20 cellular contexts compared by ENCODE assay signal in genomic region chr6:163986313-163986712, GRCh38.
A peak's percentile ranks its signal among the peaks of the same experiment; 100 is the strongest.
DNase-seq lines count a peak whose midpoint lies in the region; ATAC-seq and TF ChIP-seq lines count a peak whose summit lies in the region.
"Had no signal": no experiment of that assay in that cellular context is flagged by ENCODE, and none has a peak within 500 bp of the region (broad histone marks: within the 10 kb centered on the region; RNA-seq: fewer than 3 reads in every experiment).

No MANE protein-coding gene starts in this region.

- no peaks in the 10 kb centered on the region for H3K9me3 ChIP-seq in Caco-2
- H3K9me3 ChIP-seq in SJCRH30 (replicated peaks) = 0 out of 2 replicates have a peak, but pooled peaks cover 3% of the 10 kb centered on the region
- H3K9me3 ChIP-seq in mesenchymal stem cell (ENCODE audit: control insufficient read depth, low read length) = no peaks in the 10 kb centered on the region
- no peaks in the 10 kb centered on the region for H3K9me3 ChIP-seq in CD4-positive, alpha-beta T cell (ENCODE audit: control insufficient read depth, low read length)
- H3K9me3 ChIP-seq in breast epithelium = no peaks in the 10 kb centered on the region
- H3K9me3 ChIP-seq: psoas muscle, transverse colon had no signal

- H2AK5ac ChIP-seq in mesenchymal stem cell (ENCODE audit: low read length, severe bottlenecking) = no peak overlapping the region

- H3K36me3 ChIP-seq in Caco-2 (ENCODE audit: control insufficient read depth, insufficient read depth, low read length) = no peaks in the 10 kb centered on the region
- H3K36me3 ChIP-seq in SJCRH30 = no peaks in the 10 kb centered on the region
- no peaks in the 10 kb centered on the region for H3K36me3 ChIP-seq in mesenchymal stem cell (ENCODE audit: control insufficient read depth in 1 of 2, insufficient read depth in 2 of 2, low read depth in 1 of 2, low read length in 2 of 2)
- H3K36me3 ChIP-seq in breast epithelium = no peaks in the 10 kb centered on the region
- H3K36me3 ChIP-seq: transverse colon had no signal

- no peak overlapping the region for H3K23ac ChIP-seq in mesenchymal stem cell (ENCODE audit: low read length in 2 of 2)

- TF ChIP-seq POLR2A in breast epithelium (IDR thresholded peaks at IDR 0.05) = no peak

- no peak overlapping the region for H3K4me2 ChIP-seq in mesenchymal stem cell (ENCODE audit: low read length, poor library complexity, severe bottlenecking)

- H3K4me3 ChIP-seq in Caco-2 (ENCODE audit: low read depth, low read length) = no peak overlapping the region
- H3K4me3 ChIP-seq in SJCRH30 = no peak overlapping the region
- H3K4me3 ChIP-seq in fibroblast of pulmonary artery (replicated peaks; ENCODE audit: low read depth, low read length) = no peak overlapping the region
- H3K4me3 ChIP-seq in mesenchymal stem cell (ENCODE audit: insufficient read depth in 1 of 2, low read depth in 1 of 2, low read length in 2 of 2) = no peak overlapping the region
- H3K4me3 ChIP-seq in breast epithelium = no peak overlapping the region
- H3K4me3 ChIP-seq: psoas muscle, transverse colon had no signal

- no peak overlapping the region for H2AFZ ChIP-seq in mesenchymal stem cell (ENCODE audit: low read depth, low read length)

- H4K91ac ChIP-seq in mesenchymal stem cell (ENCODE audit: low read length) = peak overlapping the region; percentile 43

- no peak overlapping the region for H4K8ac ChIP-seq in mesenchymal stem cell (ENCODE audit: low read length)

- H2BK120ac ChIP-seq in mesenchymal stem cell (ENCODE audit: low read depth, low read length) = no peak overlapping the region

- H2BK15ac ChIP-seq in mesenchymal stem cell (ENCODE audit: low read depth, poor library complexity, severe bottlenecking) = no peak overlapping the region

- POLR2A ChIA-PET in Caco-2 (lab: Charles Lee) = no interaction called here
- POLR2A ChIA-PET in CD4-positive, alpha-beta T cell (lab: Charles Lee) = no interaction called here

- WGBS in mesenchymal stem cell = 57% methylated on average over 5 of the region's 5 CpGs

- H2BK5ac ChIP-seq in mesenchymal stem cell (ENCODE audit: low read depth, low read length, poor library complexity, severe bottlenecking) = no peak overlapping the region

- peaks cover 14% of the 10 kb centered on the region for H3K4me1 ChIP-seq in Caco-2
- H3K4me1 ChIP-seq in SJCRH30 = peaks cover 32% of the 10 kb centered on the region
- H3K4me1 ChIP-seq in mesenchymal stem cell (ENCODE audit: control insufficient read depth, insufficient read depth, low read depth, low read length) = peaks cover 9% of the 10 kb centered on the region
- no peaks in the 10 kb centered on the region for H3K4me1 ChIP-seq in breast epithelium
- H3K4me1 ChIP-seq: psoas muscle, transverse colon had no signal

- H3K27me3 ChIP-seq in Caco-2 (replicated peaks; ENCODE audit: control insufficient read depth, insufficient read depth, low read length) (no peaks in the 10 kb centered on the region), SJCRH30 (no peaks in the 10 kb centered on the region), mesenchymal stem cell (ENCODE audit: control insufficient read depth in 1 of 2, insufficient read depth in 1 of 2, low read length in 2 of 2) (no peaks in the 10 kb centered on the region), breast epithelium (no peaks in the 10 kb centered on the region)
- no peaks in the 10 kb centered on the region for H3K27me3 ChIP-seq in CD4-positive, alpha-beta T cell (ENCODE audit: control insufficient read depth, insufficient read depth, low read length)
- H3K27me3 ChIP-seq: transverse colon had no signal

- no peaks in the 10 kb centered on the region for H3K36me3 Mint-ChIP-seq in Caco-2 (ENCODE audit: insufficient read depth, unreplicated experiment)
- no peaks in the 10 kb centered on the region for H3K36me3 Mint-ChIP-seq in CD4-positive, alpha-beta T cell (ENCODE audit: low read depth)
- H3K36me3 Mint-ChIP-seq: activated naive CD8-positive, alpha-beta T cell; stimulated activated naive B cell treated with anti-CD40 and anti-IgM and Interleukin-4, amounts not matched to agents 10 μg/mL and 1 μg/mL and 100 μg/mL, for 72 hours had no signal

- no peak for TF ChIP-seq CTCF in Caco-2 (IDR thresholded peaks at IDR 0.05; ENCODE audit: insufficient read depth in 1 of 2, low read depth in 1 of 2, low read length in 1 of 2, severe bottlenecking in 1 of 2, unreplicated experiment in 1 of 2)
- no peak for TF ChIP-seq CTCF in fibroblast of pulmonary artery (IDR thresholded peaks at IDR 0.05; ENCODE audit: low read length, missing control alignments)
- TF ChIP-seq CTCF in CD4-positive, alpha-beta T cell (IDR thresholded peaks at IDR 0.05) = no peak
- no peak for TF ChIP-seq CTCF in breast epithelium (IDR thresholded peaks at IDR 0.05)

- H3K79me1 ChIP-seq in mesenchymal stem cell (replicated peaks; ENCODE audit: low read length, poor library complexity, severe bottlenecking) = no peaks in the 10 kb centered on the region

- no peaks in the 10 kb centered on the region for H3K27me3 Mint-ChIP-seq in Caco-2 (ENCODE audit: insufficient read depth, unreplicated experiment)
- H3K27me3 Mint-ChIP-seq in CD4-positive, alpha-beta T cell = peaks cover 11% of the 10 kb centered on the region

- H3K9ac ChIP-seq in mesenchymal stem cell (ENCODE audit: low read length) = no peak overlapping the region

- peak; percentile 26 to 67 for DNase-seq in Caco-2
- DNase-seq in SJCRH30 = peak in 1 of 2 experiments; percentile 32
- DNase-seq in fibroblast of pulmonary artery (ENCODE audit: low read depth) = peak; percentile 53
- DNase-seq in mesenchymal stem cell = peak; percentile 60
- no peak for DNase-seq in CD4-positive, alpha-beta T cell
- DNase-seq in breast epithelium (ENCODE audit: low spot score in 2 of 2) = no peak
- DNase-seq in NCI-H2081 (lab: John Stamatoyannopoulos, UW) = no peak
- DNase-seq: activated B cell treated with CpG ODN at 0.5 μM for 24 hours; activated CD8-positive, alpha-beta memory T cell treated with anti-CD3 and anti-CD28 coated beads for 24 hours; NCI-H226; psoas muscle; SHP77; stimulated activated CD4-positive, alpha-beta T cell treated with anti-CD3 and anti-CD28 coated beads, Interleukin-12 subunit alpha, Interleukin-12 subunit beta, amount 100 ng/mL, for 4 hours; stimulated activated naive B cell treated with anti-CD40 and anti-IgM and Interleukin-4, amounts not matched to agents 10 μg/mL and 1 μg/mL and 100 μg/mL, for 72 hours; T-helper 2 cell; transverse colon had no signal

- H3K4ac ChIP-seq in mesenchymal stem cell (ENCODE audit: low read depth in 1 of 2, low read length in 2 of 2) = no peak overlapping the region

- no peak overlapping the region for H3K4me3 Mint-ChIP-seq in Caco-2 (ENCODE audit: unreplicated experiment)
- H3K4me3 Mint-ChIP-seq in CD4-positive, alpha-beta T cell = no peak overlapping the region
- H3K4me3 Mint-ChIP-seq: activated B cell treated with CpG ODN at 0.5 μM for 24 hours; activated naive CD8-positive, alpha-beta T cell; nephron; stimulated activated naive B cell treated with anti-CD40 and anti-IgM and Interleukin-4, amounts not matched to agents 10 μg/mL and 1 μg/mL and 100 μg/mL, for 72 hours had no signal

- CTCF ChIA-PET in Caco-2 (lab: Charles Lee) = no interaction called here
- CTCF ChIA-PET in CD4-positive, alpha-beta T cell (lab: Charles Lee) = no interaction called here

- peak overlapping the region; percentile 42 for H3K27ac Mint-ChIP-seq in Caco-2 (ENCODE audit: unreplicated experiment)
- no peak overlapping the region for H3K27ac Mint-ChIP-seq in CD4-positive, alpha-beta T cell
- H3K27ac Mint-ChIP-seq: activated B cell treated with CpG ODN at 0.5 μM for 24 hours; activated naive CD8-positive, alpha-beta T cell; nephron; stimulated activated naive B cell treated with anti-CD40 and anti-IgM and Interleukin-4, amounts not matched to agents 10 μg/mL and 1 μg/mL and 100 μg/mL, for 72 hours had no signal

- BruUV-seq in Caco-2 (replicated peaks; lab: Mats Ljungman, UMichigan) = no TSS peak

- no peak for ATAC-seq in CD4-positive, alpha-beta T cell (ENCODE audit: poor library complexity)
- ATAC-seq in HG03571 (IDR thresholded peaks at IDR 0.05; ENCODE audit: unreplicated experiment) = no peak
- ATAC-seq: HCT116; stimulated activated naive B cell treated with anti-CD40 and anti-IgM and Interleukin-4, amounts not matched to agents 10 μg/mL and 1 μg/mL and 100 μg/mL, for 72 hours had no signal

- H3K9me3 Mint-ChIP-seq in Caco-2 (ENCODE audit: unreplicated experiment) = no peaks in the 10 kb centered on the region
- no peaks in the 10 kb centered on the region for H3K9me3 Mint-ChIP-seq in CD4-positive, alpha-beta T cell
- H3K9me3 Mint-ChIP-seq: activated B cell treated with CpG ODN at 0.5 μM for 24 hours; stimulated activated naive B cell treated with anti-CD40 and anti-IgM and Interleukin-4, amounts not matched to agents 10 μg/mL and 1 μg/mL and 100 μg/mL, for 72 hours had no signal

- H2BK12ac ChIP-seq in mesenchymal stem cell (ENCODE audit: low read length in 2 of 2) = no peak overlapping the region

- H3K14ac ChIP-seq in mesenchymal stem cell (ENCODE audit: low read length in 2 of 2) = no peak overlapping the region

- H3K27ac ChIP-seq in SJCRH30 (peak overlapping the region; percentile 56; the same call in 1 of the 2 replicates), mesenchymal stem cell (ENCODE audit: low read length, poor library complexity, severe bottlenecking) (no peak overlapping the region), breast epithelium (no peak overlapping the region)
- H3K27ac ChIP-seq in CD4-positive, alpha-beta T cell (ENCODE audit: low read depth, low read length) = no peak overlapping the region
- H3K27ac ChIP-seq: psoas muscle, transverse colon had no signal

- peak overlapping the region in 1 of 2 experiments; percentile 3 for H3K18ac ChIP-seq in mesenchymal stem cell (ENCODE audit: low read depth in 1 of 2, low read length in 2 of 2)

- intact Hi-C loops in Caco-2 (cut with micrococcal nuclease; ENCODE audit: unreplicated experiment) (no loop called here), breast epithelium (cut with DNase I; ENCODE audit: low total_unique reads) (no loop called here)
- intact Hi-C loops in CD4-positive, alpha-beta T cell (cut with DNase I, micrococcal nuclease) = no loop called here

- H3K4me1 Mint-ChIP-seq in Caco-2 (ENCODE audit: low read depth, unreplicated experiment) = peaks cover 9% of the 10 kb centered on the region
- no peaks in the 10 kb centered on the region for H3K4me1 Mint-ChIP-seq in CD4-positive, alpha-beta T cell (ENCODE audit: low read depth)
- H3K4me1 Mint-ChIP-seq: nephron had no signal

Comparison
In these comparisons a context has a peak if more than half of its experiments do, and no peak if none do; other contexts are left out.
1. DNase-seq: peak in Caco-2 (2 of 2), fibroblast of pulmonary artery (single experiment) and mesenchymal stem cell (single experiment); none in CD4-positive, alpha-beta T cell (0 of 10), breast epithelium (0 of 2) and NCI-H2081 (0 of 2).